8 cellular contexts compared by ENCODE assay signal in genomic region chr4:77156533-77156911, GRCh38. TPM values are rescaled to one million over a fixed set of nuclear protein-coding genes. Genes with fewer than 3 reads are reported as not detected.
DNase-seq lines count a peak whose midpoint lies in the region; ATAC-seq and TF ChIP-seq lines count a peak whose summit lies in the region.

No MANE protein-coding gene starts in this region.

- peaks cover 16 to 54% (median 24%) of the 10 kb centered on the region in 4 donors for H3K4me1 Mint-ChIP-seq in CD4-positive, alpha-beta memory T cell
- peaks cover 27% of the 10 kb centered on the region for H3K4me1 Mint-ChIP-seq in activated CD4-positive, alpha-beta memory T cell treated with anti-CD3 and anti-CD28 coated beads for 36 hours (ENCODE audit: low read depth)

- WGBS in lung, 2 donors: 0 to 1% methylated on average over 17 of the region's 17 CpGs

- no peaks in the 10 kb centered on the region for H3K36me3 ChIP-seq in CD4-positive, alpha-beta memory T cell (ENCODE audit: insufficient read depth, low read length)
- peaks cover 0 to 2% of the 10 kb centered on the region in 2 donors for H3K36me3 ChIP-seq in lung (ENCODE audit: control insufficient read depth in 2 of 2, insufficient read depth in 2 of 2, low read length in 2 of 2)

- H3K27me3 Mint-ChIP-seq in CD4-positive, alpha-beta memory T cell: peaks cover 0 to 6% of the 10 kb centered on the region in 2 donors
- no peaks in the 10 kb centered on the region for H3K27me3 Mint-ChIP-seq in activated CD4-positive, alpha-beta memory T cell treated with anti-CD3 and anti-CD28 coated beads for 36 hours

- peak; percentile 99 for DNase-seq in CD4-positive, alpha-beta memory T cell
- DNase-seq in NCI-H774 (lab: John Stamatoyannopoulos, UW) (peak; percentile 98), lung (ENCODE audit: low spot score) (peak; percentile 99)
- peak; percentile 97 for DNase-seq in activated CD4-positive, alpha-beta memory T cell treated with anti-CD3 and anti-CD28 coated beads for 36 hours
- peak; percentile 98 for DNase-seq in effector CD8-positive, alpha-beta T cell (lab: John Stamatoyannopoulos, UW)
- peak; percentile 82 to 92 (median 84) for DNase-seq in stimulated activated CD4-positive, alpha-beta T cell treated with anti-CD3 and anti-CD28 coated beads, TNF-alpha, amount 100 ng/mL, for 48 hours (ENCODE audit: low read depth in 3 of 3)

- peaks cover 35% of the 10 kb centered on the region for H3K4me1 ChIP-seq in CD4-positive, alpha-beta memory T cell (ENCODE audit: insufficient read depth, low read length)
- H3K4me1 ChIP-seq in lung (ENCODE audit: control insufficient read depth in 2 of 2, insufficient read depth in 2 of 2, low read length in 2 of 2): peaks cover 0 to 1% of the 10 kb centered on the region in 2 donors

- CTCF ChIA-PET in CD4-positive, alpha-beta memory T cell (lab: Charles Lee; ENCODE audit: partially characterized antibody): interaction anchor here (2.7 to 4.8 kb wide), 2 partner anchors 47 to 61 kb away, joined by 16 to 31 read pairs; no protein-coding TSS in a partner anchor
- CTCF ChIA-PET in activated CD4-positive, alpha-beta memory T cell treated with anti-CD3 and anti-CD28 coated beads for 36 hours (lab: Charles Lee): interaction anchor here (2.6 kb wide), 1 partner anchor 61 kb away, joined by 12 read pairs; no protein-coding TSS in a partner anchor

- H3K4me3 Mint-ChIP-seq in CD4-positive, alpha-beta memory T cell: peak overlapping the region; percentile 92 to 100 (median 98)
- H3K4me3 Mint-ChIP-seq in activated CD4-positive, alpha-beta memory T cell treated with anti-CD3 and anti-CD28 coated beads for 36 hours: peak overlapping the region; percentile 95

- H3K9me3 ChIP-seq in CD4-positive, alpha-beta memory T cell (ENCODE audit: control insufficient read depth in 1 of 2, low read length in 2 of 2): no peaks in the 10 kb centered on the region
- H3K9me3 ChIP-seq in lung (ENCODE audit: control insufficient read depth in 2 of 2, insufficient read depth in 1 of 2, low read length in 1 of 2): no peaks in the 10 kb centered on the region

- H3K36me3 Mint-ChIP-seq in CD4-positive, alpha-beta memory T cell: peaks cover 4 to 18% of the 10 kb centered on the region in 2 donors
- peaks cover 7% of the 10 kb centered on the region for H3K36me3 Mint-ChIP-seq in activated CD4-positive, alpha-beta memory T cell treated with anti-CD3 and anti-CD28 coated beads for 36 hours

- intact Hi-C loops in CD4-positive, alpha-beta memory T cell (cut with micrococcal nuclease): loop anchor here (1.0 to 10.0 kb wide), 11 partner anchors 37 to 1642 kb away; partner anchors contain the start of genes BMP2K, MRPL1, NAAA and RCHY1
- intact Hi-C loops in activated CD4-positive, alpha-beta memory T cell treated with anti-CD3 and anti-CD28 coated beads for 36 hours (cut with micrococcal nuclease): loop anchor here (1.0 to 5.0 kb wide), 7 partner anchors 36 to 706 kb away; partner anchors contain the start of genes MRPL1 and SEPTIN11

- no peaks in the 10 kb centered on the region for H3K27me3 ChIP-seq in CD4-positive, alpha-beta memory T cell (ENCODE audit: insufficient read depth, low read length)
- H3K27me3 ChIP-seq in lung (ENCODE audit: control insufficient read depth, insufficient read depth): no peaks in the 10 kb centered on the region

- no peak for TF ChIP-seq CTCF in lung (IDR thresholded peaks at IDR 0.05; ENCODE audit: control extremely low read depth, extremely low read depth)

- H3K9me3 Mint-ChIP-seq in CD4-positive, alpha-beta memory T cell: peaks cover 0 to 4% (median 0%) of the 10 kb centered on the region in 8 donors
- H3K9me3 Mint-ChIP-seq in activated CD4-positive, alpha-beta memory T cell treated with anti-CD3 and anti-CD28 coated beads for 36 hours: no peaks in the 10 kb centered on the region

- ATAC-seq in GM19438 (IDR thresholded peaks at IDR 0.05; ENCODE audit: low read depth, unreplicated experiment): peak; percentile 82
- ATAC-seq in HG03571 (IDR thresholded peaks at IDR 0.05; ENCODE audit: unreplicated experiment): peak; percentile 86
- peak; percentile 95 for ATAC-seq in lung (ENCODE audit: insufficient read depth, low FRiP score)

- POLR2A ChIA-PET in CD4-positive, alpha-beta memory T cell (lab: Charles Lee; ENCODE audit: partially characterized antibody): interaction anchor here (0.8 to 5.8 kb wide), 8 partner anchors 13 to 163 kb away, joined by 3 to 60 read pairs (median 4); partner anchors contain the start of gene CCNI
- POLR2A ChIA-PET in activated CD4-positive, alpha-beta memory T cell treated with anti-CD3 and anti-CD28 coated beads for 36 hours (lab: Charles Lee): interaction anchor here (1.2 kb wide), 1 partner anchor 16 kb away, joined by 3 read pairs; no protein-coding TSS in a partner anchor

- H3K4me3 ChIP-seq in CD4-positive, alpha-beta memory T cell (ENCODE audit: low read length in 2 of 2): peak overlapping the region; percentile 87 to 98
- peak overlapping the region; percentile 27 for H3K4me3 ChIP-seq in lung

- H3K27ac ChIP-seq in CD4-positive, alpha-beta memory T cell (ENCODE audit: low read depth, low read length): peak overlapping the region; percentile 77
- peak overlapping the region; percentile 86 to 87 for H3K27ac ChIP-seq in lung (ENCODE audit: low read depth in 1 of 2, low read length in 1 of 2)

- peak overlapping the region; percentile 97 to 99 (median 98) for H3K27ac Mint-ChIP-seq in CD4-positive, alpha-beta memory T cell
- H3K27ac Mint-ChIP-seq in activated CD4-positive, alpha-beta memory T cell treated with anti-CD3 and anti-CD28 coated beads for 36 hours: peak overlapping the region; percentile 94

RNA-seq across cellular contexts. Expression of gene CCNG2, which starts 0.5 kb away (rescaled TPM):
- 10 to 100 TPM; 22.2 to 22.9 TPM for total RNA-seq in CD4-positive, alpha-beta memory T cell
- 10 to 100 TPM; 17.0 to 18.3 TPM for polyA plus RNA-seq in CD4-positive, alpha-beta memory T cell
- 10 to 100 TPM; 23.9 to 25.1 TPM for total RNA-seq in activated CD4-positive, alpha-beta memory T cell treated with anti-CD3 and anti-CD28 coated beads for 36 hours
- total RNA-seq in lung: 10 to 100 TPM; 26.3 to 92.7 TPM
- polyA plus RNA-seq in lung: 10 to 100 TPM in 1 of 2 donors, 1 to 10 TPM in 1; 9.6 to 25.4 TPM

Comparison
In these comparisons a context has a peak if more than half of its experiments do, and no peak if none do; other contexts are left out.
1. Peak in every context shown above with its lines: DNase-seq, ATAC-seq, H3K4me3 ChIP-seq and H3K27ac ChIP-seq.